ENCODE assay signal across 16 cellular contexts in genomic region chr18:25282282-25282681, GRCh38.
DNase-seq lines count a peak whose midpoint lies in the region; ATAC-seq and TF ChIP-seq lines count a peak whose summit lies in the region.
"Had no signal": no experiment of that assay in that cellular context is flagged by ENCODE, and none has a peak within 500 bp of the region (broad histone marks: within the 10 kb centered on the region; RNA-seq: fewer than 3 reads in every experiment).

No MANE protein-coding gene starts in this region.

- H3K14ac ChIP-seq in mesenchymal stem cell (ENCODE audit: low read length in 2 of 2): peak overlapping the region in 1 of 2 experiments; percentile 18

- H2BK15ac ChIP-seq in mesenchymal stem cell (ENCODE audit: low read depth, poor library complexity, severe bottlenecking): no peak overlapping the region

- H3K4me1 ChIP-seq in mesenchymal stem cell (ENCODE audit: control insufficient read depth, insufficient read depth, low read depth, low read length): peaks cover 7% of the 10 kb centered on the region
- H3K4me1 ChIP-seq: right lobe of liver had no signal

- no peak overlapping the region for H4K91ac ChIP-seq in mesenchymal stem cell (ENCODE audit: low read length)

- H3K9ac ChIP-seq in mesenchymal stem cell (ENCODE audit: low read length): no peak overlapping the region
- H3K9ac ChIP-seq: SK-N-SH had no signal

- no peak for ATAC-seq in GM19351 (IDR thresholded peaks at IDR 0.05; ENCODE audit: unreplicated experiment)
- ATAC-seq in HG02870 (IDR thresholded peaks at IDR 0.05; ENCODE audit: unreplicated experiment): no peak
- ATAC-seq in HG02885 (IDR thresholded peaks at IDR 0.05; ENCODE audit: poor library complexity, unreplicated experiment): no peak
- ATAC-seq: activated CD8-positive, alpha-beta T cell treated with anti-CD3 and anti-CD28 coated beads, Interleukin-2, amount 10 ng/mL, durations not matched to agents 7 days and 5 days; gastrocnemius medialis had no signal

- peak overlapping the region; percentile 0 for H4K8ac ChIP-seq in mesenchymal stem cell (ENCODE audit: low read length)

- H3K27ac Mint-ChIP-seq in endothelial cell (ENCODE audit: unreplicated experiment): peak overlapping the region; percentile 38
- H3K27ac Mint-ChIP-seq: activated CD8-positive, alpha-beta T cell treated with anti-CD3 and anti-CD28 coated beads, Interleukin-2, amount 10 ng/mL, durations not matched to agents 7 days and 5 days; CD4-positive, CD25-positive, alpha-beta regulatory T cell had no signal

- no peak overlapping the region for H2BK5ac ChIP-seq in mesenchymal stem cell (ENCODE audit: low read depth, low read length, poor library complexity, severe bottlenecking)

- H3K79me1 ChIP-seq in mesenchymal stem cell (replicated peaks; ENCODE audit: low read length, poor library complexity, severe bottlenecking): peaks cover 32% of the 10 kb centered on the region

- DNase-seq in GDM1 (lab: John Stamatoyannopoulos, UW): peak; percentile 42
- peak; percentile 69 for DNase-seq in NOMO-1 treated with dmso at 0.1 percent for 144 hours (lab: John Stamatoyannopoulos, UW; ENCODE audit: unreplicated experiment)
- DNase-seq in endothelial cell (ENCODE audit: low spot score): no peak
- no peak for DNase-seq in mesenchymal stem cell
- DNase-seq in cortex of kidney (lab: John Stamatoyannopoulos, UW): no peak
- DNase-seq: activated CD8-positive, alpha-beta T cell treated with anti-CD3 and anti-CD28 coated beads, Interleukin-2, amount 10 ng/mL, durations not matched to agents 7 days and 5 days; CD4-positive, CD25-positive, alpha-beta regulatory T cell; gastrocnemius medialis; NCI-H526; PC-9; right lobe of liver; SK-N-SH had no signal

- 89% methylated on average over 7 of the region's 8 CpGs for WGBS in mesenchymal stem cell

- peak overlapping the region in 1 of 2 experiments; percentile 1 for H2BK12ac ChIP-seq in mesenchymal stem cell (ENCODE audit: low read length in 2 of 2)

- H3K9me3 Mint-ChIP-seq in endothelial cell (ENCODE audit: unreplicated experiment): no peaks in the 10 kb centered on the region
- H3K9me3 Mint-ChIP-seq: CD4-positive, CD25-positive, alpha-beta regulatory T cell had no signal

- peak overlapping the region; percentile 5 for H2AFZ ChIP-seq in mesenchymal stem cell (ENCODE audit: low read depth, low read length)
- H2AFZ ChIP-seq: PC-9 had no signal

- TF ChIP-seq CTCF in endothelial cell (IDR thresholded peaks at IDR 0.05; ENCODE audit: unreplicated experiment): no peak

- H3K18ac ChIP-seq in mesenchymal stem cell (ENCODE audit: low read depth in 1 of 2, low read length in 2 of 2): peak overlapping the region in 1 of 2 experiments; percentile 42

- H3K27me3 Mint-ChIP-seq in endothelial cell (ENCODE audit: unreplicated experiment): peaks cover 3% of the 10 kb centered on the region

- no peaks in the 10 kb centered on the region for H3K9me3 ChIP-seq in mesenchymal stem cell (ENCODE audit: control insufficient read depth, low read length)
- H3K9me3 ChIP-seq: gastrocnemius medialis, right lobe of liver, SK-N-SH had no signal

- H3K4ac ChIP-seq in mesenchymal stem cell (ENCODE audit: low read depth in 1 of 2, low read length in 2 of 2): no peak overlapping the region

- peaks cover 15% of the 10 kb centered on the region for H3K36me3 Mint-ChIP-seq in endothelial cell (ENCODE audit: low read depth, unreplicated experiment)
- H3K36me3 Mint-ChIP-seq: CD4-positive, CD25-positive, alpha-beta regulatory T cell had no signal

- H2BK120ac ChIP-seq in mesenchymal stem cell (ENCODE audit: low read depth, low read length): no peak overlapping the region

- peaks cover 27% of the 10 kb centered on the region for H3K4me1 Mint-ChIP-seq in endothelial cell (ENCODE audit: unreplicated experiment)
- H3K4me1 Mint-ChIP-seq: CD4-positive, CD25-positive, alpha-beta regulatory T cell had no signal

- no peak overlapping the region for H2AK5ac ChIP-seq in mesenchymal stem cell (ENCODE audit: low read length, severe bottlenecking)

- H3K4me2 ChIP-seq in mesenchymal stem cell (ENCODE audit: low read length, poor library complexity, severe bottlenecking): no peak overlapping the region
- H3K4me2 ChIP-seq: PC-9, SK-N-SH had no signal

- H3K23ac ChIP-seq in mesenchymal stem cell (ENCODE audit: low read length in 2 of 2): no peak overlapping the region

- peak overlapping the region; percentile 49 for H3K4me3 Mint-ChIP-seq in endothelial cell (ENCODE audit: unreplicated experiment)
- H3K4me3 Mint-ChIP-seq: activated CD8-positive, alpha-beta T cell treated with anti-CD3 and anti-CD28 coated beads, Interleukin-2, amount 10 ng/mL, durations not matched to agents 7 days and 5 days had no signal

- H3K4me3 ChIP-seq in mesenchymal stem cell (ENCODE audit: insufficient read depth in 1 of 2, low read depth in 1 of 2, low read length in 2 of 2): no peak overlapping the region
- H3K4me3 ChIP-seq: gastrocnemius medialis, PC-9, right lobe of liver had no signal

- no peak overlapping the region for H3K27ac ChIP-seq in mesenchymal stem cell (ENCODE audit: low read length, poor library complexity, severe bottlenecking)
- H3K27ac ChIP-seq: gastrocnemius medialis, PC-9, right lobe of liver, VCaP had no signal

- H3K27me3 ChIP-seq in mesenchymal stem cell (ENCODE audit: control insufficient read depth in 1 of 2, insufficient read depth in 1 of 2, low read length in 2 of 2): no peaks in the 10 kb centered on the region
- H3K27me3 ChIP-seq: gastrocnemius medialis, right lobe of liver had no signal

- H3K36me3 ChIP-seq in mesenchymal stem cell (ENCODE audit: control insufficient read depth in 1 of 2, insufficient read depth in 2 of 2, low read depth in 1 of 2, low read length in 2 of 2): peaks cover 0 to 3% of the 10 kb centered on the region in 2 experiments
- H3K36me3 ChIP-seq: gastrocnemius medialis, right lobe of liver had no signal

Comparison
In these comparisons a context has a peak if more than half of its experiments do, and no peak if none do; other contexts are left out.
1. DNase-seq: peak in GDM1 (single experiment) and NOMO-1 treated with dmso at 0.1 percent for 144 hours (single experiment); none in endothelial cell (single experiment), mesenchymal stem cell (single experiment) and cortex of kidney (single experiment).